Comparison of ENCODE assay signal across 33 cellular contexts in genomic region chr2:36174920-36175319, GRCh38.
DNase-seq lines count a peak whose midpoint lies in the region; ATAC-seq, FAIRE-seq and TF ChIP-seq lines count a peak whose summit lies in the region.
"Had no signal": no experiment of that assay in that cellular context is flagged by ENCODE, and none has a peak within 500 bp of the region (broad histone marks: within the 10 kb centered on the region; RNA-seq: fewer than 3 reads in every experiment).

No MANE protein-coding gene starts in this region.

- in situ Hi-C loops in HepG2 (cut with HindIII; ENCODE audit: extremely low pct_ligation_motif_present, low pct_unique_long_range_greater_than_20kb) (no loop called here), IMR-90 (cut with MboI; ENCODE audit: low sequenced_read_pairs) (no loop called here)

- no peak for FAIRE-seq in HepG2 (lab: Jason Lieb, UNC)
- FAIRE-seq in A549 (lab: Jason Lieb, UNC), result no peak
- FAIRE-seq: A204.1, D721Med had no signal

- H2AFZ ChIP-seq in HepG2 (ENCODE audit: low read length) (no peak overlapping the region), IMR-90 (replicated peaks; ENCODE audit: low read length, poor library complexity) (no peak overlapping the region)

- H4K91ac ChIP-seq in IMR-90 (ENCODE audit: insufficient read depth, low read depth, low read length), result no peak overlapping the region

- H3K9me3 Mint-ChIP-seq in chondrocyte (ENCODE audit: low read depth), result no peaks in the 10 kb centered on the region
- H3K9me3 Mint-ChIP-seq: CD4-positive, alpha-beta T cell; CD8-positive, alpha-beta memory T cell had no signal

- no peaks in the 10 kb centered on the region for H3K36me3 ChIP-seq in HepG2 (replicated peaks in 1 of 2; ENCODE audit: control insufficient read depth in 1 of 2, insufficient read depth in 2 of 2, low read length in 2 of 2)
- no peaks in the 10 kb centered on the region for H3K36me3 ChIP-seq in right lobe of liver
- no peaks in the 10 kb centered on the region for H3K36me3 ChIP-seq in IMR-90 (ENCODE audit: control insufficient read depth, insufficient read depth, low read length)
- H3K36me3 ChIP-seq: BE2C; BLaER1; BLaER1 treated with 17β-estradiol and CSF1 and Interleukin-3, amounts not matched to agents 10 nM and 100 nM had no signal

- BruUV-seq in HepG2 (replicated peaks; lab: Mats Ljungman, UMichigan), result no TSS peak
- no TSS peak for BruUV-seq in IMR-90 (replicated peaks; lab: Mats Ljungman, UMichigan)

- no peak for ATAC-seq in HepG2
- ATAC-seq in right lobe of liver, result no peak
- ATAC-seq in A549, result no peak
- ATAC-seq in IMR-90 (ENCODE audit: low read depth), result no peak
- ATAC-seq: CD8-positive, alpha-beta T cell had no signal

- no peaks in the 10 kb centered on the region for H3K9me3 ChIP-seq in HepG2 (ENCODE audit: low read length)
- H3K9me3 ChIP-seq in right lobe of liver, result no peaks in the 10 kb centered on the region
- no peaks in the 10 kb centered on the region for H3K9me3 ChIP-seq in A549
- H3K9me3 ChIP-seq in IMR-90 (ENCODE audit: control insufficient read depth, insufficient read depth, low read length), result no peaks in the 10 kb centered on the region
- H3K9me3 ChIP-seq: BE2C, Caco-2 had no signal

- POLR2A ChIA-PET in HepG2 (lab: Yijun Ruan, JAX), result no interaction called here
- POLR2A ChIA-PET in A549 (lab: Yijun Ruan, JAX), result no interaction called here
- POLR2A ChIA-PET in IMR-90 (lab: Charles Lee; ENCODE audit: unreplicated experiment), result no interaction called here

- no peaks in the 10 kb centered on the region for H3K79me2 ChIP-seq in HepG2 (ENCODE audit: insufficient read depth, low read length)

- dilution Hi-C loops in IMR-90 (cut with HindIII; ENCODE audit: low sequenced_read_pairs, unreplicated experiment), result no loop called here

- H4K5ac ChIP-seq in IMR-90 (ENCODE audit: low read depth, low read length), result no peak overlapping the region

- H2BK5ac ChIP-seq in IMR-90 (ENCODE audit: low read depth, low read length, poor library complexity, severe bottlenecking), result no peak overlapping the region

- H3K4me1 Mint-ChIP-seq in chondrocyte (ENCODE audit: low read depth), result no peaks in the 10 kb centered on the region
- H3K4me1 Mint-ChIP-seq: B cell; CD14-positive monocyte; CD4-positive, alpha-beta memory T cell; CD4-positive, CD25-positive, alpha-beta regulatory T cell; CD8-positive, alpha-beta memory T cell had no signal

- TF ChIP-seq EP300 in HepG2 (IDR thresholded peaks at IDR 0.05; ENCODE audit: low read depth in 2 of 2, low read length in 2 of 2) (no peak), HepG2 (CRISPR knock-in tag; IDR thresholded peaks at IDR 0.05; ENCODE audit: borderline replicate concordance) (no peak), A549 (IDR thresholded peaks at IDR 0.05) (no peak)

- H3K4me3 Mint-ChIP-seq in chondrocyte (ENCODE audit: unreplicated experiment), result no peak overlapping the region
- H3K4me3 Mint-ChIP-seq: B cell; CD14-positive monocyte; CD4-positive, alpha-beta memory T cell; CD4-positive, alpha-beta T cell; CD4-positive, CD25-positive, alpha-beta regulatory T cell; CD8-positive, alpha-beta memory T cell; CD8-positive, alpha-beta T cell had no signal

- no peaks in the 10 kb centered on the region for H3K79me1 ChIP-seq in IMR-90 (ENCODE audit: low read depth in 1 of 2, low read length in 2 of 2)

- H3K4me3 ChIP-seq in HepG2 (replicated peaks in 1 of 3; ENCODE audit: insufficient read depth in 1 of 3, low read depth in 2 of 3, low read length in 3 of 3) (no peak overlapping the region), right lobe of liver (no peak overlapping the region), A549 (no peak overlapping the region), IMR-90 (ENCODE audit: insufficient read depth, low read depth, low read length) (no peak overlapping the region)
- H3K4me3 ChIP-seq: BLaER1; BLaER1 treated with 17β-estradiol and CSF1 and Interleukin-3, amounts not matched to agents 10 nM and 100 nM had no signal

- H2BK20ac ChIP-seq in IMR-90 (ENCODE audit: low read depth, low read length), result no peak overlapping the region

- CTCF ChIA-PET in HepG2 (lab: Yijun Ruan, JAX; ENCODE audit: low intra/inter-chr PET ratio, low total read pairs) (no interaction called here), A549 (lab: Yijun Ruan, JAX) (no interaction called here), IMR-90 (lab: Yijun Ruan, JAX) (no interaction called here)

- H3K14ac ChIP-seq in IMR-90 (replicated peaks; ENCODE audit: low read depth, low read length), result no peak overlapping the region

- H3K27me3 Mint-ChIP-seq in chondrocyte (ENCODE audit: low read depth), result peaks cover 15% of the 10 kb centered on the region
- H3K27me3 Mint-ChIP-seq: B cell; CD4-positive, alpha-beta T cell; CD8-positive, alpha-beta memory T cell had no signal

- H4K20me1 ChIP-seq in HepG2 (ENCODE audit: insufficient read depth, low read length), result no peaks in the 10 kb centered on the region
- no peaks in the 10 kb centered on the region for H4K20me1 ChIP-seq in IMR-90 (ENCODE audit: insufficient read depth, low read length)
- H4K20me1 ChIP-seq: BLaER1; BLaER1 treated with 17β-estradiol and CSF1 and Interleukin-3, amounts not matched to agents 10 nM and 100 nM had no signal

- WGBS in HepG2 (ENCODE audit: low lambda C conversion rate), result 0% methylated on average over 1 of the region's 1 CpG
- 47% methylated on average over 1 of the region's 1 CpG for WGBS in right lobe of liver (ENCODE audit: insufficient coverage, low coverage, low lambda C conversion rate, missing lambda C conversion rate)
- 12% methylated on average over 1 of the region's 1 CpG for WGBS in A549 (ENCODE audit: missing lambda C conversion rate)
- no CpG with 5 or more reads among the region's 1 CpG for WGBS in IMR-90 (ENCODE audit: extremely low coverage in 2 of 2, insufficient read length in 1 of 2), 2 experiments

- no peak overlapping the region for H3K23ac ChIP-seq in IMR-90 (ENCODE audit: low read depth, low read length)

- no peaks in the 10 kb centered on the region for H3K27me3 ChIP-seq in HepG2 (ENCODE audit: control insufficient read depth in 1 of 2, insufficient read depth in 2 of 2, low read length in 2 of 2)
- no peaks in the 10 kb centered on the region for H3K27me3 ChIP-seq in right lobe of liver
- no peaks in the 10 kb centered on the region for H3K27me3 ChIP-seq in IMR-90 (ENCODE audit: control insufficient read depth, insufficient read depth, low read length)
- H3K27me3 ChIP-seq: BE2C; BLaER1; BLaER1 treated with 17β-estradiol and CSF1 and Interleukin-3, amounts not matched to agents 10 nM and 100 nM had no signal

- no peak overlapping the region for H4K8ac ChIP-seq in IMR-90 (ENCODE audit: low read depth in 2 of 2, low read length in 2 of 2)

- H2BK120ac ChIP-seq in IMR-90 (ENCODE audit: low read depth, low read length), result no peak overlapping the region

- H3K4me2 ChIP-seq in HepG2 (ENCODE audit: low read depth, low read length), result no peak overlapping the region
- no peak overlapping the region for H3K4me2 ChIP-seq in A549
- no peak overlapping the region for H3K4me2 ChIP-seq in IMR-90 (ENCODE audit: low read depth, low read length)
- H3K4me2 ChIP-seq: BLaER1; BLaER1 treated with 17β-estradiol and CSF1 and Interleukin-3, amounts not matched to agents 10 nM and 100 nM had no signal

- H3K4ac ChIP-seq in IMR-90 (ENCODE audit: low read depth, low read length), result no peak overlapping the region

- H3K9me1 ChIP-seq in IMR-90 (ENCODE audit: insufficient read depth, low read length), result no peaks in the 10 kb centered on the region

- no peak overlapping the region for H2AK9ac ChIP-seq in IMR-90 (replicated peaks; ENCODE audit: low read depth, low read length, poor library complexity)

- H3K56ac ChIP-seq in IMR-90 (ENCODE audit: extremely low read depth, insufficient read depth, low read length), result no peak overlapping the region

- H3K27ac ChIP-seq in HepG2 (ENCODE audit: extremely low read length, insufficient read depth, low read length), result no peak overlapping the region
- no peak overlapping the region for H3K27ac ChIP-seq in right lobe of liver
- H3K27ac ChIP-seq in A549, result no peak overlapping the region
- no peak overlapping the region for H3K27ac ChIP-seq in IMR-90 (ENCODE audit: insufficient read depth, low read length)
- H3K27ac ChIP-seq: 22Rv1; BLaER1; BLaER1 treated with 17β-estradiol and CSF1 and Interleukin-3, amounts not matched to agents 10 nM and 100 nM; C4-2B had no signal

- TF ChIP-seq CTCF in HepG2 (CRISPR knock-in tag; IDR thresholded peaks at IDR 0.05), result no peak
- no peak for TF ChIP-seq CTCF in right lobe of liver (IDR thresholded peaks at IDR 0.05)
- no peak for TF ChIP-seq CTCF in A549 (IDR thresholded peaks at IDR 0.05)
- TF ChIP-seq CTCF in IMR-90 (conservative IDR thresholded peaks at IDR 0.05; ENCODE audit: low read depth, low read length), result no peak
- no peak for TF ChIP-seq CTCF in chondrocyte (IDR thresholded peaks at IDR 0.05)

- H3K4me1 ChIP-seq in HepG2 (ENCODE audit: insufficient read depth, low read length) (no peaks in the 10 kb centered on the region), right lobe of liver (no peaks in the 10 kb centered on the region), A549 (no peaks in the 10 kb centered on the region), IMR-90 (ENCODE audit: control insufficient read depth, insufficient read depth, low read length) (no peaks in the 10 kb centered on the region)
- H3K4me1 ChIP-seq: BE2C; BLaER1; BLaER1 treated with 17β-estradiol and CSF1 and Interleukin-3, amounts not matched to agents 10 nM and 100 nM; Caco-2 had no signal

- H2AK5ac ChIP-seq in IMR-90 (ENCODE audit: low read depth, low read length), result no peak overlapping the region

- no peak for TF ChIP-seq POLR2A in HepG2 (IDR thresholded peaks at IDR 0.05; ENCODE audit: insufficient read depth in 1 of 2, low read depth in 2 of 2, low read length in 2 of 2)
- TF ChIP-seq POLR2A in right lobe of liver (IDR thresholded peaks at IDR 0.05), result no peak
- TF ChIP-seq POLR2A in A549 (IDR thresholded peaks at IDR 0.05; ENCODE audit: low read length), result no peak
- TF ChIP-seq POLR2A in IMR-90 (IDR thresholded peaks at IDR 0.05; ENCODE audit: low read depth, low read length), result no peak

- TF ChIP-seq RAD21 in HepG2 (CRISPR knock-in tag; IDR thresholded peaks at IDR 0.05) (no peak), A549 (conservative IDR thresholded peaks at IDR 0.05 in 1 of 2, IDR thresholded peaks at IDR 0.05 in 1 of 2) (no peak), IMR-90 (IDR thresholded peaks at IDR 0.05; ENCODE audit: low read length) (no peak)

- no peak overlapping the region for H3K18ac ChIP-seq in IMR-90 (ENCODE audit: low read depth, low read length)

- H3K27ac Mint-ChIP-seq in chondrocyte (ENCODE audit: unreplicated experiment), result no peak overlapping the region
- H3K27ac Mint-ChIP-seq: B cell; CD14-positive monocyte; CD4-positive, alpha-beta memory T cell; CD4-positive, alpha-beta T cell; CD8-positive, alpha-beta T cell had no signal

- H2BK15ac ChIP-seq in IMR-90 (ENCODE audit: low read depth, low read length), result no peak overlapping the region

- H3K36me3 Mint-ChIP-seq in chondrocyte (ENCODE audit: low read depth), result no peaks in the 10 kb centered on the region
- H3K36me3 Mint-ChIP-seq: CD14-positive monocyte; CD4-positive, alpha-beta memory T cell; CD4-positive, CD25-positive, alpha-beta regulatory T cell; CD8-positive, alpha-beta memory T cell; CD8-positive, alpha-beta T cell had no signal

- no peak for DNase-seq in HepG2 (ENCODE audit: low spot score)
- no peak for DNase-seq in right lobe of liver
- DNase-seq in A549 (ENCODE audit: low read depth in 1 of 2, low spot score in 1 of 2), result no peak
- DNase-seq in IMR-90, result no peak
- DNase-seq in chondrocyte (ENCODE audit: low spot score), result no peak
- no peak for DNase-seq in NCI-H774 (lab: John Stamatoyannopoulos, UW)
- DNase-seq: 8988T; ACHN; AML-193; BE2C; C1 segment of cervical spinal cord; Caco-2; Calu3; CD4-positive, alpha-beta memory T cell; CD4-positive, alpha-beta T cell; CD4-positive, CD25-positive, alpha-beta regulatory T cell; CD8-positive, alpha-beta memory T cell; CD8-positive, alpha-beta T cell; COR-L47; DMS 273 treated with DMSO at 0.1 percent for 48 hours; DMS153; DMS79; DMS79 treated with DMSO at 0.1 percent for 48 hours; DND-41; EL had no signal

- H3K9ac ChIP-seq in HepG2 (ENCODE audit: insufficient read depth, low read depth, low read length) (no peak overlapping the region), IMR-90 (ENCODE audit: low read depth, low read length) (no peak overlapping the region)
- H3K9ac ChIP-seq: BLaER1; BLaER1 treated with 17β-estradiol and CSF1 and Interleukin-3, amounts not matched to agents 10 nM and 100 nM had no signal

- intact Hi-C loops in HepG2 (cut with micrococcal nuclease; ENCODE audit: unreplicated experiment), result no loop called here
- intact Hi-C loops in right lobe of liver (cut with DNase I), result no loop called here
- intact Hi-C loops in IMR-90 (cut with micrococcal nuclease), result no loop called here

Comparison
In these comparisons a context has a peak if more than half of its experiments do, and no peak if none do; other contexts are left out.
1. Of the 38 proteins assayed by ChIP-seq in both HepG2 and A549: peak only in HepG2: none; only in A549: none; in both: MAFK; in neither: 37.